In genomic region chr11:15308840-15309239, GRCh38 we compare ENCODE assay signal across 32 cellular contexts.
"Had no signal": no experiment of that assay in that cellular context is flagged by ENCODE, and none has a peak within 500 bp of the region (broad histone marks: within the 10 kb centered on the region; RNA-seq: fewer than 3 reads in every experiment).

No MANE protein-coding gene starts in this region.

- H3K4me3 ChIP-seq: adrenal gland, ascending aorta, body of pancreas, breast epithelium, cardiac muscle cell had no signal

- ATAC-seq: activated naive CD4-positive, alpha-beta T cell treated with anti-CD3 and anti-CD28 coated beads, Interleukin-2, amount 50 U/mL, for 72 hours; activated naive CD8-positive, alpha-beta T cell treated with anti-CD3 and anti-CD28 coated beads, Interleukin-2, amount 50 U/mL, for 24 hours; activated T-cell treated with anti-CD3 and anti-CD28 coated beads, Interleukin-2, amount 50 U/mL, for 4 hours; activated T-cell treated with anti-CD3 and anti-CD28 coated beads, Interleukin-2, amount 50 U/mL, for 72 hours; activated T-helper 17 cell treated with anti-CD3 and anti-CD28 coated beads, Interleukin-2, amount 50 U/mL, for 72 hours; body of pancreas had no signal

- H3K36me3 ChIP-seq: adrenal gland, ascending aorta, brain microvascular endothelial cell, breast epithelium, cardiac muscle cell had no signal

- H3K27ac ChIP-seq: adrenal gland, ascending aorta, body of pancreas, brain microvascular endothelial cell, breast epithelium, cardiac muscle cell had no signal

- H3K27me3 ChIP-seq: adrenal gland, ascending aorta, body of pancreas, brain microvascular endothelial cell, breast epithelium had no signal

- H3K4me1 ChIP-seq: adrenal gland, ascending aorta, body of pancreas, breast epithelium had no signal

- H3K9me3 ChIP-seq: adrenal gland, ascending aorta, body of pancreas had no signal

- DNase-seq: activated effector memory CD4-positive, alpha-beta T cell treated with anti-CD3 and anti-CD28 coated beads, Interleukin-2, amount 50 U/mL, for 16 hours; activated effector memory CD4-positive, alpha-beta T cell treated with Interleukin-2 at 50 U/mL for 16 hours; activated gamma-delta T cell; activated gamma-delta T cell treated with Interleukin-2 at 50 U/mL for 16 hours; activated naive CD4-positive, alpha-beta T cell; activated naive CD4-positive, alpha-beta T cell treated with anti-CD3 and anti-CD28 coated beads for 36 hours; activated naive CD4-positive, alpha-beta T cell treated with anti-CD3 and anti-CD28 coated beads, Interleukin-2, amount 10 ng/mL, durations not matched to agents 7 days and 5 days; activated naive CD4-positive, alpha-beta T cell treated with anti-CD3 and anti-CD28 coated beads, Interleukin-2, amount 50 U/mL, for 16 hours; activated naive CD4-positive, alpha-beta T cell treated with Interleukin-2 at 50 U/mL for 16 hours; activated naive CD8-positive, alpha-beta T cell treated with anti-CD3 and anti-CD28 coated beads for 36 hours; activated naive CD8-positive, alpha-beta T cell treated with anti-CD3 and anti-CD28 coated beads, Interleukin-2, amount 10 ng/mL, durations not matched to agents 7 days and 5 days; activated naive CD8-positive, alpha-beta T cell treated with anti-CD3 and anti-CD28 coated beads, Interleukin-2, amount 50 U/mL, for 24 hours; activated T-cell treated with anti-CD3 and anti-CD28 coated beads, Interleukin-2, amount 50 U/mL, for 1 hour; activated T-cell treated with anti-CD3 and anti-CD28 coated beads, Interleukin-2, amount 50 U/mL, for 24 hours; activated T-cell treated with anti-CD3 and anti-CD28 coated beads, Interleukin-2, amount 50 U/mL, for 4 hours; activated T-cell treated with anti-CD3 and anti-CD28 coated beads, Interleukin-2, amount 50 U/mL, for 48 hours; activated T-cell treated with anti-CD3 and anti-CD28 coated beads, Interleukin-2, amount 50 U/mL, for 72 hours; adrenal gland; amniotic stem cell; amygdala; anterior cingulate cortex; aorta; body of pancreas; brain microvascular endothelial cell; caudate nucleus; central memory CD4-positive, alpha-beta T cell; cerebellar nuclear complex had no signal
